Comparison of ENCODE assay signal across 26 cellular contexts in the genomic region with DNA sequence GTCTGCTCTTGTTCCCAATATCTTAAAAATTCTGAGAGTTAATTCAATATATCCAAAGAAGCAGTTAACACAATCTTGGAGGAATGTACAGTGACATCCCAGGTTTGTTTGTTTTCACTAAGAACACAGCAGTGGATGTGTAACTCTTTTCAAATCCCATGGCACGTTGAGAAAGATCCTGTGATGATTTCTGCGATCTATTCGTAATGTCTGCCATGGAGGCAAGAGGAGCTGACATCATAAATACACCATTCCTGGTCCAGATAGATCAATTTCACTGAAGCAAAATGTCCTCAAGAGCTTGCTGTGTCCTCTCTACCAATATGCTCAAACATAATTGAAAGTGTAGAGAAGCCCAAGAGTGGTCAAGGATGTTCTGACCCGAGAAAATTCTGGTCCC.
"Had no signal": no experiment of that assay in that cellular context is flagged by ENCODE, and none has a peak within 500 bp of the region (broad histone marks: within the 10 kb centered on the region; RNA-seq: fewer than 3 reads in every experiment).

No MANE protein-coding gene starts in this region.

- FAIRE-seq: small intestine, urothelium cell line had no signal

- H3K36me3 ChIP-seq: neural progenitor cell, ovary, right lobe of liver, sigmoid colon, thoracic aorta, thyroid gland, upper lobe of left lung, vagina had no signal

- H3K4me3 ChIP-seq: neural progenitor cell, ovary, psoas muscle, right lobe of liver, sigmoid colon, stomach, thoracic aorta, thyroid gland, tibial nerve, upper lobe of left lung, vagina had no signal

- H3K27ac ChIP-seq: neural progenitor cell, ovary, parathyroid adenoma, psoas muscle, right lobe of liver, stomach, thoracic aorta, thyroid gland, tibial nerve, upper lobe of left lung, vagina had no signal

- H3K4me1 ChIP-seq: neural progenitor cell, parathyroid adenoma, psoas muscle, stomach, thyroid gland, tibial nerve, upper lobe of left lung, vagina had no signal

- H3K4me2 ChIP-seq: neural progenitor cell had no signal

- H3K9me3 ChIP-seq: ovary, psoas muscle, right lobe of liver, sigmoid colon, stomach, thoracic aorta, thyroid gland, tibial nerve, upper lobe of left lung, vagina had no signal

- H2AFZ ChIP-seq: neural progenitor cell, parathyroid adenoma had no signal

- H3K9ac ChIP-seq: neural progenitor cell, parathyroid adenoma had no signal

- H3K79me2 ChIP-seq: parathyroid adenoma had no signal

- H3K27me3 ChIP-seq: neural progenitor cell, ovary, right lobe of liver, sigmoid colon, stomach, thyroid gland, tibial nerve, upper lobe of left lung, vagina had no signal

- ATAC-seq: natural killer cell treated with Interleukin-12 subunit alpha and Interleukin-12 subunit beta and Interleukin-15 and Interleukin-18, amount 100 ng/mL, for 72 hours; psoas muscle; right cardiac atrium; stimulated activated effector memory CD8-positive, alpha-beta T cell treated with anti-CD3 and anti-CD28 coated beads, Interleukin-12 subunit alpha, Interleukin-12 subunit beta, amount 100 ng/mL, for 72 hours; stimulated activated naive B cell treated with anti-CD40 and anti-IgM and Interleukin-4, amounts not matched to agents 10 μg/mL and 1 μg/mL and 100 μg/mL, for 72 hours had no signal

- DNase-seq: occipital lobe; ovary; posterior cingulate gyrus; psoas muscle; right cardiac atrium; right lobe of liver; sigmoid colon; stimulated activated CD4-positive, alpha-beta T cell treated with anti-CD3 and anti-CD28 coated beads, Interleukin-15, amount 100 ng/mL, for 24 hours; stimulated activated CD4-positive, alpha-beta T cell treated with anti-CD3 and anti-CD28 coated beads, Interleukin-2, amount 100 ng/mL, for 24 hours; stimulated activated CD4-positive, alpha-beta T cell treated with anti-CD3 and anti-CD28 coated beads, Interleukin-2, amount 100 ng/mL, for 48 hours; stimulated activated CD4-positive, alpha-beta T cell treated with anti-CD3 and anti-CD28 coated beads, Interleukin-4, amount 100 ng/mL, for 24 hours; stimulated activated naive B cell treated with anti-CD40 and anti-IgM and Interleukin-4, amounts not matched to agents 10 μg/mL and 1 μg/mL and 100 μg/mL, for 72 hours; stimulated activated naive CD4-positive, alpha-beta T cell treated with Interleukin-2 at 50 U/mL for 16 hours; stomach; thyroid gland; trophoblast cell; upper lobe of left lung had no signal
